Comparison of ENCODE assay signal across 1 cellular context in the genomic region with DNA sequence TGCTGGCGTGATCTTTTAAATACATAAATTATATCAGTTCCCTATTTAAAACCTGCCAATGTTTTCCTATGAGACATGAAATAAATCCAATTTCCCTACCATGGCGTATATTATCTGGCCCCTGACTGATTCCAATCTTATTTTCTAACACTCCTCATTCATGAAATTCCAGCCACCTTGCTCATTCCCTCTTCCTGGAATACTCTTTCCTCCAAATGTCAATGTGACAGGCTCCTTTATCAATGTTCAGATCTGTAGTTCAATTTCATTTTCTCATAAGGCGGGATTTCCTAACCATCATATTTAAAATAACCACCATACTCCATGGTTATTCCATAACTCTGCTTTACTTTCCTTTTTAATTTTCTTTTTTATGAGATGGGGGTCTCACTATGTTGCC.
TF ChIP-seq lines count a peak whose summit lies in the region.

No MANE protein-coding gene starts in this region.

TF ChIP-seq in A549, 52 proteins besides CTCF, POLR2A, EP300 and RAD21 (continued from another document):
- TF ChIP-seq, protein P1, sequence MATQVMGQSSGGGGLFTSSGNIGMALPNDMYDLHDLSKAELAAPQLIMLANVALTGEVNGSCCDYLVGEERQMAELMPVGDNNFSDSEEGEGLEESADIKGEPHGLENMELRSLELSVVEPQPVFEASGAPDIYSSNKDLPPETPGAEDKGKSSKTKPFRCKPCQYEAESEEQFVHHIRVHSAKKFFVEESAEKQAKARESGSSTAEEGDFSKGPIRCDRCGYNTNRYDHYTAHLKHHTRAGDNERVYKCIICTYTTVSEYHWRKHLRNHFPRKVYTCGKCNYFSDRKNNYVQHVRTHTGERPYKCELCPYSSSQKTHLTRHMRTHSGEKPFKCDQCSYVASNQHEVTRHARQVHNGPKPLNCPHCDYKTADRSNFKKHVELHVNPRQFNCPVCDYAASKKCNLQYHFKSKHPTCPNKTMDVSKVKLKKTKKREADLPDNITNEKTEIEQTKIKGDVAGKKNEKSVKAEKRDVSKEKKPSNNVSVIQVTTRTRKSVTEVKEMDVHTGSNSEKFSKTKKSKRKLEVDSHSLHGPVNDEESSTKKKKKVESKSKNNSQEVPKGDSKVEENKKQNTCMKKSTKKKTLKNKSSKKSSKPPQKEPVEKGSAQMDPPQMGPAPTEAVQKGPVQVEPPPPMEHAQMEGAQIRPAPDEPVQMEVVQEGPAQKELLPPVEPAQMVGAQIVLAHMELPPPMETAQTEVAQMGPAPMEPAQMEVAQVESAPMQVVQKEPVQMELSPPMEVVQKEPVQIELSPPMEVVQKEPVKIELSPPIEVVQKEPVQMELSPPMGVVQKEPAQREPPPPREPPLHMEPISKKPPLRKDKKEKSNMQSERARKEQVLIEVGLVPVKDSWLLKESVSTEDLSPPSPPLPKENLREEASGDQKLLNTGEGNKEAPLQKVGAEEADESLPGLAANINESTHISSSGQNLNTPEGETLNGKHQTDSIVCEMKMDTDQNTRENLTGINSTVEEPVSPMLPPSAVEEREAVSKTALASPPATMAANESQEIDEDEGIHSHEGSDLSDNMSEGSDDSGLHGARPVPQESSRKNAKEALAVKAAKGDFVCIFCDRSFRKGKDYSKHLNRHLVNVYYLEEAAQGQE (IDR thresholded peaks at IDR 0.05) = no peak
